ENCODE assay signal across 28 cellular contexts in genomic region chr10:123408660-123409059, GRCh38.
"Had no signal": no experiment of that assay in that cellular context is flagged by ENCODE, and none has a peak within 500 bp of the region (broad histone marks: within the 10 kb centered on the region; RNA-seq: fewer than 3 reads in every experiment).

No MANE protein-coding gene starts in this region.

- H2AFZ ChIP-seq: PC-9 had no signal

- ATAC-seq: activated CD4-positive, alpha-beta T cell treated with anti-CD3 and anti-CD28 coated beads for 36 hours; activated CD4-positive, CD25-positive, alpha-beta regulatory T cell treated with anti-CD3 and anti-CD28 coated beads, Interleukin-2, amount 50 U/mL, for 24 hours; activated CD8-positive, alpha-beta T cell treated with anti-CD3 and anti-CD28 coated beads, Interleukin-2, amount 10 ng/mL, durations not matched to agents 7 days and 5 days; activated naive CD4-positive, alpha-beta T cell treated with anti-CD3 and anti-CD28 coated beads, Interleukin-2, amount 50 U/mL, for 72 hours; activated T-cell treated with anti-CD3 and anti-CD28 coated beads, Interleukin-2, amount 50 U/mL, for 4 hours; body of pancreas; WTC11 had no signal

- H3K9me2 ChIP-seq: SK-N-SH had no signal

- H3K27me3 ChIP-seq: adrenal gland, body of pancreas, breast epithelium, SJSA1 had no signal

- H3K9ac ChIP-seq: SK-N-SH had no signal

- H3K27ac ChIP-seq: adrenal gland, body of pancreas, breast epithelium, PC-9, SJSA1 had no signal

- H3K9me3 ChIP-seq: adrenal gland, body of pancreas, SJSA1, SK-N-SH had no signal

- H3K36me3 ChIP-seq: adrenal gland, breast epithelium, SJSA1 had no signal

- H3K4me2 ChIP-seq: PC-9, SK-N-SH had no signal

- DNase-seq: activated CD4-positive, alpha-beta T cell treated with anti-CD3 and anti-CD28 coated beads for 36 hours; activated CD4-positive, alpha-beta T cell treated with anti-CD3 and anti-CD28 coated beads, Interleukin-2, amount 10 ng/mL, durations not matched to agents 7 days and 5 days; activated CD4-positive, alpha-beta T cell treated with anti-CD3 and anti-CD28 coated beads, Interleukin-2, amount 50 U/mL, for 48 hours; activated CD8-positive, alpha-beta T cell treated with anti-CD3 and anti-CD28 coated beads, Interleukin-2, amount 10 ng/mL, durations not matched to agents 7 days and 5 days; activated gamma-delta T cell treated with Interleukin-2 at 50 U/mL for 16 hours; activated naive CD4-positive, alpha-beta T cell treated with anti-CD3 and anti-CD28 coated beads for 36 hours; activated T-cell treated with anti-CD3 and anti-CD28 coated beads, Interleukin-2, amount 50 U/mL, for 4 hours; adrenal gland; body of pancreas; NCI-H1092 treated with DMSO at 0.1 percent for 48 hours; NCI-H1417; NCI-H146; NCI-H187; NCI-H2029 treated with DMSO at 0.1 percent for 48 hours; NCI-H2107; NCI-H2171; NCI-H510A; NCI-H526; NCI-H748 treated with DMSO at 0.1 percent for 48 hours; NK-92 treated with Interleukin-12 subunit alpha and Interleukin-12 subunit beta, amount 100 ng/mL, for 24 hours; PC-9; SHP77 treated with DMSO at 0.1 percent for 48 hours; SK-N-SH had no signal

- H3K4me1 ChIP-seq: adrenal gland, body of pancreas, breast epithelium, SJSA1 had no signal

- H3K4me3 ChIP-seq: adrenal gland, body of pancreas, breast epithelium, PC-9, SJSA1 had no signal
